9 cellular contexts compared by ENCODE assay signal in the genomic region with DNA sequence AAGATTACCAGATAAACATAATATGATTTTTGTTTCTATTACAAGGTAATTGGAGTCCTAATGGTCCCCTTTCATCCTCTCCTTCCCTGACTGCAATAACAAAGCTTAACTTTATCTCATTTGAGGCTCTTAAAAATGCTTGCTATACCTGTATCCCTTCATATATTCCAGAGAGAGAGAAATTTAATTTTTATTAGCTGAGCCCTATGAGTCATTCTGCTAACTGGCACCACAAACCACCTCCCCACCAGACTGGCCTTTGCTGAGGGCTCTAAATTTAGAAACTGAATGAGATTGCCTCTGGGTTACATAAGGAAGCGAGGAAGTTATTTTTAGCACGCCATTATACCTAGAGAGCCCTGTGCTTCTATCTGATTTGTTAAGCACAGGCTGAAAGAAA. TPM values are rescaled to one million over a fixed set of nuclear protein-coding genes. Genes with fewer than 3 reads are reported as not detected.
DNase-seq lines count a peak whose midpoint lies in the region; ATAC-seq and TF ChIP-seq lines count a peak whose summit lies in the region.
"Had no signal": no experiment of that assay in that cellular context is flagged by ENCODE, and none has a peak within 500 bp of the region (broad histone marks: within the 10 kb centered on the region; RNA-seq: fewer than 3 reads in every experiment).

No MANE protein-coding gene starts in this region.

- H3K4me3 ChIP-seq in fibroblast of mammary gland (ENCODE audit: control insufficient read depth, low read depth, low read length) (no peak overlapping the region), skeletal muscle tissue (ENCODE audit: low read length in 3 of 3) (peak overlapping the region; percentile 4 to 35 (median 15))

- H3K9me3 ChIP-seq in skeletal muscle tissue (ENCODE audit: control insufficient read depth in 3 of 3, low read length in 3 of 3): no peaks in the 10 kb centered on the region

- DNase-seq in GM04503 (ENCODE audit: low read depth) (peak; percentile 19), NCI-H82 (lab: John Stamatoyannopoulos, UW) (peak; percentile 84), fibroblast of mammary gland (ENCODE audit: low read depth) (peak; percentile 51), hippocampal formation (lab: John Stamatoyannopoulos, UW) (no peak)
- no peak for DNase-seq in stimulated activated CD4-positive, alpha-beta T cell treated with anti-CD3 and anti-CD28 coated beads, Interleukin-1b, Interleukin-23, amount 100 ng/mL, for 48 hours
- no peak for DNase-seq in stimulated activated naive CD8-positive, alpha-beta T cell treated with anti-CD3 and anti-CD28 coated beads, Interleukin-15, Interleukin-2, amounts not matched to agents 100 U/mL and 50 U/mL, for 24 hours

- TF ChIP-seq CTCF in fibroblast of mammary gland (conservative IDR thresholded peaks at IDR 0.05; ENCODE audit: control insufficient read depth, insufficient read depth, low read depth, low read length): no peak

- peaks cover 4 to 6% (median 6%) of the 10 kb centered on the region in 3 donors for H3K4me1 ChIP-seq in skeletal muscle tissue (ENCODE audit: control insufficient read depth in 3 of 3, insufficient read depth in 3 of 3, low read length in 3 of 3)

- peak overlapping the region; percentile 73 for H3K27ac ChIP-seq in skeletal muscle tissue (ENCODE audit: low read depth, low read length)

- H3K9ac ChIP-seq in skeletal muscle tissue (ENCODE audit: low read depth in 1 of 3, low read length in 3 of 3): peak overlapping the region; percentile 12 to 47 (median 32)

- no peaks in the 10 kb centered on the region for H3K36me3 ChIP-seq in skeletal muscle tissue (ENCODE audit: control insufficient read depth in 3 of 3, insufficient read depth in 3 of 3, low read length in 3 of 3)

- no peaks in the 10 kb centered on the region for H3K27me3 ChIP-seq in skeletal muscle tissue (ENCODE audit: control insufficient read depth in 3 of 3, insufficient read depth in 3 of 3, low read length in 3 of 3)

- peak; percentile 58 for ATAC-seq in HG03108 (IDR thresholded peaks at IDR 0.05; ENCODE audit: unreplicated experiment)
- ATAC-seq in stimulated activated naive CD8-positive, alpha-beta T cell treated with anti-CD3 and anti-CD28 coated beads, Interleukin-15, Interleukin-2, amounts not matched to agents 100 U/mL and 50 U/mL, for 24 hours: no peak

RNA-seq across cellular contexts. Expression of gene CBLL2, which starts 27.4 kb away (rescaled TPM):
- total RNA-seq in skeletal muscle tissue: not detected
- total RNA-seq: subcutaneous adipose tissue had no signal

Comparison
In these comparisons a context has a peak if more than half of its experiments do, and no peak if none do; other contexts are left out.
1. DNase-seq: peak in GM04503 (single experiment), NCI-H82 (single experiment) and fibroblast of mammary gland (single experiment); none in stimulated activated CD4-positive, alpha-beta T cell treated with anti-CD3 and anti-CD28 coated beads, Interleukin-1b, Interleukin-23, amount 100 ng/mL, for 48 hours (single experiment), stimulated activated naive CD8-positive, alpha-beta T cell treated with anti-CD3 and anti-CD28 coated beads, Interleukin-15, Interleukin-2, amounts not matched to agents 100 U/mL and 50 U/mL, for 24 hours (single experiment) and hippocampal formation (0 of 2).